In the genomic region with DNA sequence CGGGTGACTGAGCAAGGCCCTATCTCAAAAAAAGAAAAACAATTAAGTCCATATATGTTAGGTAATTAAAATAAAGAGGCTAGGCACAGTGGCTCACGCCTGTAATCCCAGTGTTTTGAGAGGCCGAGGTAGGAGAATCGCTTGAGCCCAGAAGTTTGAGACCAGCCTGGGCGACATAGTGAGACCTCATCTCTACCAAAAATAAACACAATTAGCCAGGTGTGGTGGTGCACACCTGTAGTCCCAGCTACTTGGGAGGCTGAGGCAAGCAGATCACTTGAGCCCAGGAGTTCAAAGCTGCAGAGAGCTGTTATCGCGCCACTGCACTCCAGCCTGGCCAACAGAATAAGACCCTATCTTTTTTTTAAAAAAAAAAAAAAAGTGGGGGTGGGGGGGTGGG, we compare ENCODE assay signal across 21 cellular contexts.
"Had no signal": no experiment of that assay in that cellular context is flagged by ENCODE, and none has a peak within 500 bp of the region (broad histone marks: within the 10 kb centered on the region; RNA-seq: fewer than 3 reads in every experiment).

No MANE protein-coding gene starts in this region.

- H3K79me2 ChIP-seq: hepatocyte had no signal

- DNase-seq: dorsolateral prefrontal cortex; effector CD4-positive, alpha-beta T cell; effector memory CD4-positive, alpha-beta T cell; foreskin keratinocyte; heart left ventricle; left cardiac atrium; left ventricle myocardium superior; lower lobe of right lung; mesenchymal stem cell; mucosa of descending colon had no signal

- ATAC-seq: foreskin keratinocyte, gastroesophageal sphincter, heart left ventricle, left cardiac atrium, left lung, left ventricle myocardium superior, lower lobe of right lung, mucosa of descending colon had no signal

- H3K4me3 Mint-ChIP-seq: mesothelial cell of epicardium had no signal

- H3K27ac Mint-ChIP-seq: mesothelial cell of epicardium had no signal

- H3K4me1 ChIP-seq: foreskin keratinocyte, heart left ventricle, left lung, lower lobe of right lung had no signal

- H3K9me3 ChIP-seq: esophagus muscularis mucosa, gastroesophageal sphincter, heart left ventricle, left lung, lower lobe of right lung, mucosa of descending colon had no signal

- H3K4me2 ChIP-seq: hepatocyte had no signal

- H3K9me3 Mint-ChIP-seq: mesothelial cell of epicardium had no signal

- H3K36me3 ChIP-seq: esophagus muscularis mucosa, gastroesophageal sphincter, heart left ventricle, left lung, lower lobe of right lung had no signal

- FAIRE-seq: colon, endothelial cell of umbilical vein, frontal cortex, islet of Langerhans, keratinocyte had no signal

- H3K27me3 ChIP-seq: dorsolateral prefrontal cortex, esophagus muscularis mucosa, gastroesophageal sphincter, hepatocyte had no signal

- H3K27ac ChIP-seq: coronary artery, esophagus muscularis mucosa, foreskin keratinocyte, gastroesophageal sphincter, heart left ventricle, hepatocyte, left lung, lower lobe of right lung had no signal

- H3K4me3 ChIP-seq: coronary artery, dorsolateral prefrontal cortex, esophagus muscularis mucosa, gastroesophageal sphincter, heart left ventricle, hepatocyte, left lung, lower lobe of right lung, mucosa of descending colon had no signal

- H2AFZ ChIP-seq: hepatocyte had no signal
